Comparison of ENCODE assay signal across 9 cellular contexts in the genomic region with DNA sequence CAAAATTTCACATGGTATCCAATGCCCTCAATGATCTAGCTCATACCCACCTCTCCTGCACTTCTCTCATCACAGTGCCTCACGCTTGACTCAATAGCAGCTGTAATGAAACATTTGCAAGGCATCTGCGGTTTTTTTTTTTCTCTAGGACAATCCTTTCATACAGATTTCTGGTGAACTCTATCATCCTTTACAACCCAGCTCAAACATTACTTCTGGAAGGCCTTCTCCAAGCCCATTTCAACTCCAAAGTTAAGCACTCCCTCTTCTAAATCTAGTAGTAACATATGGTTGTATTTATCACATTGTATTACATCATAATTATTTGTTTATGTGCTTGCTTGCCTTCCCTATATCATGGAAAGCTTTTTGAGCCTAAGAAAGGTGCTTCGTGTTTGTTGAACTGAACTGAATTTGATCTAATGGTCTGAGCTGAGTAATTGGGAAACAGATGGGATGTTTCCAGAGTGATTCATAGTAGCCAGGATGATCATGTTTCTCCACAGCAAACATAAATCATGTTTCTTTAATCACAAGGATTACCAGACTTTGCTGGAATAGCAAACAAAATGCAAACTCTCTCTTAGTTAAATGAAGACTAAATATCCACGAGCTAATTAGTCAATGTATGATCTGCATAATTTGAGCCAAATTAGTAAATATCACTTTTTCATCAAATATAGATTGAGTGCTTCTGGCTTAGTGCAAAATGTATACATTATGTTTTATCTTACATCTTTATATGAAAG. TPM values are rescaled to one million over a fixed set of nuclear protein-coding genes. Genes with fewer than 3 reads are reported as not detected.
A peak's percentile ranks its signal among the peaks of the same experiment; 100 is the strongest.
DNase-seq lines count a peak whose midpoint lies in the region; ATAC-seq and TF ChIP-seq lines count a peak whose summit lies in the region.
"Had no signal": no experiment of that assay in that cellular context is flagged by ENCODE, and none has a peak within 500 bp of the region (broad histone marks: within the 10 kb centered on the region; RNA-seq: fewer than 3 reads in every experiment).

No MANE protein-coding gene starts in this region.

- CTCF ChIA-PET in activated CD4-positive, alpha-beta memory T cell treated with anti-CD3 and anti-CD28 coated beads, Interleukin-2, amount 10 ng/mL, durations not matched to agents 7 days and 5 days (lab: Charles Lee) = interaction anchor here (0.8 to 2.5 kb wide), 3 partner anchors 23 to 85 kb away, joined by 3 to 14 read pairs (median 3); no protein-coding TSS in a partner anchor

- H3K36me3 Mint-ChIP-seq in activated CD4-positive, alpha-beta memory T cell treated with anti-CD3 and anti-CD28 coated beads, Interleukin-2, amount 10 ng/mL, durations not matched to agents 7 days and 5 days (ENCODE audit: low read depth) = no peaks in the 10 kb centered on the region
- no peaks in the 10 kb centered on the region for H3K36me3 Mint-ChIP-seq in activated T-cell treated with anti-CD3 and anti-CD28 coated beads, Interleukin-2, amount 50 U/mL, for 72 hours (ENCODE audit: insufficient read depth in 2 of 2)

- in situ Hi-C loops in GM13977 (cut with MboI; ENCODE audit: low pct_unique_long_range_greater_than_20kb, low sequenced_read_pairs, unreplicated experiment) = no loop called here

- no peaks in the 10 kb centered on the region for H3K4me1 Mint-ChIP-seq in activated CD4-positive, alpha-beta memory T cell treated with anti-CD3 and anti-CD28 coated beads, Interleukin-2, amount 10 ng/mL, durations not matched to agents 7 days and 5 days
- no peaks in the 10 kb centered on the region for H3K4me1 Mint-ChIP-seq in activated T-cell treated with anti-CD3 and anti-CD28 coated beads, Interleukin-2, amount 50 U/mL, for 72 hours (ENCODE audit: low read depth)

- H3K27me3 ChIP-seq in WERI-Rb-1 (ENCODE audit: insufficient read depth, low read depth, severe bottlenecking) (no peaks in the 10 kb centered on the region), layer of hippocampus (ENCODE audit: control insufficient read depth, insufficient read depth, low read length) (no peaks in the 10 kb centered on the region)

- POLR2A ChIA-PET in activated CD4-positive, alpha-beta memory T cell treated with anti-CD3 and anti-CD28 coated beads, Interleukin-2, amount 10 ng/mL, durations not matched to agents 7 days and 5 days (lab: Charles Lee) = no interaction called here

- H3K27ac ChIP-seq in WERI-Rb-1 = peak overlapping the region; percentile 48
- H3K27ac ChIP-seq in layer of hippocampus (ENCODE audit: low read depth, low read length) = peak overlapping the region; percentile 38

- H3K36me3 ChIP-seq in WERI-Rb-1 = no peaks in the 10 kb centered on the region

- no peak for ATAC-seq in activated T-cell treated with anti-CD3 and anti-CD28 coated beads, Interleukin-2, amount 50 U/mL, for 72 hours (replicated peaks in 1 of 2)

- no peaks in the 10 kb centered on the region for H3K9me3 ChIP-seq in WERI-Rb-1 (ENCODE audit: severe bottlenecking)

- H3K4me3 ChIP-seq in WERI-Rb-1 (ENCODE audit: low read depth, low read length) = no peak overlapping the region

- no peak overlapping the region for H3K4me3 Mint-ChIP-seq in activated CD4-positive, alpha-beta memory T cell treated with anti-CD3 and anti-CD28 coated beads, Interleukin-2, amount 10 ng/mL, durations not matched to agents 7 days and 5 days
- H3K4me3 Mint-ChIP-seq in activated T-cell treated with anti-CD3 and anti-CD28 coated beads, Interleukin-2, amount 50 U/mL, for 72 hours = no peak overlapping the region

- no peaks in the 10 kb centered on the region for H3K9me3 Mint-ChIP-seq in activated CD4-positive, alpha-beta memory T cell treated with anti-CD3 and anti-CD28 coated beads, Interleukin-2, amount 10 ng/mL, durations not matched to agents 7 days and 5 days
- no peaks in the 10 kb centered on the region for H3K9me3 Mint-ChIP-seq in activated T-cell treated with anti-CD3 and anti-CD28 coated beads, Interleukin-2, amount 50 U/mL, for 72 hours

- H3K27me3 Mint-ChIP-seq in activated CD4-positive, alpha-beta memory T cell treated with anti-CD3 and anti-CD28 coated beads, Interleukin-2, amount 10 ng/mL, durations not matched to agents 7 days and 5 days = no peaks in the 10 kb centered on the region
- H3K27me3 Mint-ChIP-seq in activated T-cell treated with anti-CD3 and anti-CD28 coated beads, Interleukin-2, amount 50 U/mL, for 72 hours (ENCODE audit: low read depth) = no peaks in the 10 kb centered on the region

- TF ChIP-seq CTCF in WERI-Rb-1 (IDR thresholded peaks at IDR 0.05; ENCODE audit: low read depth, low read length) = no peak
- TF ChIP-seq CTCF in GM13977 (IDR thresholded peaks at IDR 0.05; ENCODE audit: extremely low read depth, insufficient read depth, missing control alignments) = no peak

- H3K27ac Mint-ChIP-seq in activated CD4-positive, alpha-beta memory T cell treated with anti-CD3 and anti-CD28 coated beads, Interleukin-2, amount 10 ng/mL, durations not matched to agents 7 days and 5 days = no peak overlapping the region
- no peak overlapping the region for H3K27ac Mint-ChIP-seq in activated T-cell treated with anti-CD3 and anti-CD28 coated beads, Interleukin-2, amount 50 U/mL, for 72 hours

- DNase-seq in AG20443 (ENCODE audit: low spot score) (peak; percentile 68), NCI-H1417 (lab: John Stamatoyannopoulos, UW) (peak; percentile 29 to 80 (median 49)), WERI-Rb-1 (no peak), GM13977 (ENCODE audit: low spot score) (no peak), inferior parietal cortex (ENCODE audit: extremely low spot score) (no peak)
- DNase-seq in activated CD4-positive, alpha-beta memory T cell treated with anti-CD3 and anti-CD28 coated beads, Interleukin-2, amount 10 ng/mL, durations not matched to agents 7 days and 5 days = no peak
- no peak for DNase-seq in activated T-cell treated with anti-CD3 and anti-CD28 coated beads, Interleukin-2, amount 50 U/mL, for 72 hours
- DNase-seq: activated naive CD4-positive, alpha-beta T cell had no signal

RNA-seq across cellular contexts. Expression of a gene that starts 14.3 kb away (rescaled TPM):
- total RNA-seq in activated CD4-positive, alpha-beta memory T cell treated with anti-CD3 and anti-CD28 coated beads, Interleukin-2, amount 10 ng/mL, durations not matched to agents 7 days and 5 days = 1 to 10 TPM; 7.7 to 9.0 TPM
- total RNA-seq in activated T-cell treated with anti-CD3 and anti-CD28 coated beads, Interleukin-2, amount 50 U/mL, for 72 hours = 10 to 100 TPM in 1 of 2 donors, 1 to 10 TPM in 1; 8.2 to 12.5 TPM

Comparison
In these comparisons a context has a peak if more than half of its experiments do, and no peak if none do; other contexts are left out.
1. DNase-seq: peak in AG20443 (single experiment) and NCI-H1417 (3 of 3); none in WERI-Rb-1 (single experiment), GM13977 (single experiment), activated CD4-positive, alpha-beta memory T cell treated with anti-CD3 and anti-CD28 coated beads, Interleukin-2, amount 10 ng/mL, durations not matched to agents 7 days and 5 days (single experiment), activated T-cell treated with anti-CD3 and anti-CD28 coated beads, Interleukin-2, amount 50 U/mL, for 72 hours (0 of 2) and inferior parietal cortex (single experiment).